Comparison of ENCODE assay signal across 8 cellular contexts in genomic region chr1:175000697-175001187, GRCh38. TPM values are rescaled to one million over a fixed set of nuclear protein-coding genes. Genes with fewer than 3 reads are reported as not detected.
DNase-seq lines count a peak whose midpoint lies in the region; ATAC-seq and TF ChIP-seq lines count a peak whose summit lies in the region.

No MANE protein-coding gene starts in this region.

- H3K4me1 ChIP-seq in mammary epithelial cell (ENCODE audit: insufficient read depth, low read length) (peaks cover 30% of the 10 kb centered on the region), mononuclear cell (ENCODE audit: insufficient read depth, low read length) (peaks cover 30% of the 10 kb centered on the region)

- DNase-seq in AG09309 (ENCODE audit: low read depth) (no peak), KBM-7 (peak; percentile 28), mammary epithelial cell (peak; percentile 25), NCI-H2171 treated with DMSO at 0.1 percent for 48 hours (lab: John Stamatoyannopoulos, UW) (no peak)
- DNase-seq in activated CD8-positive, alpha-beta memory T cell treated with anti-CD3 and anti-CD28 coated beads, Interleukin-2, amount 10 ng/mL, durations not matched to agents 7 days and 5 days, result no peak

- H3K36me3 Mint-ChIP-seq in activated CD8-positive, alpha-beta memory T cell treated with anti-CD3 and anti-CD28 coated beads, Interleukin-2, amount 10 ng/mL, durations not matched to agents 7 days and 5 days, result peaks cover 28% of the 10 kb centered on the region

- H3K27ac ChIP-seq in mammary epithelial cell (ENCODE audit: insufficient read depth, low read depth, low read length), result peak overlapping the region; percentile 97

- CTCF ChIA-PET in mammary epithelial cell (lab: Charles Lee; ENCODE audit: low non-redundant PET), result interaction anchor here (0.6 to 1.0 kb wide), 2 partner anchors 736 to 738 kb away, joined by 9 to 29 read pairs; no protein-coding TSS in a partner anchor
- CTCF ChIA-PET in activated CD8-positive, alpha-beta memory T cell treated with anti-CD3 and anti-CD28 coated beads, Interleukin-2, amount 10 ng/mL, durations not matched to agents 7 days and 5 days (lab: Charles Lee), result interaction anchor here (0.6 to 5.8 kb wide), 8 partner anchors 11 to 1135 kb away, joined by 3 to 39 read pairs (median 4); partner anchors contain the start of gene MRPS14

- no peak overlapping the region for H3K27ac Mint-ChIP-seq in activated CD8-positive, alpha-beta memory T cell treated with anti-CD3 and anti-CD28 coated beads, Interleukin-2, amount 10 ng/mL, durations not matched to agents 7 days and 5 days

- peak overlapping the region; percentile 90 for H3K4me2 ChIP-seq in mammary epithelial cell (ENCODE audit: insufficient read depth, low read depth, low read length)

- TF ChIP-seq CTCF in AG09309 (IDR thresholded peaks at IDR 0.05; ENCODE audit: control insufficient read depth, insufficient read depth, low read depth, low read length, missing control alignments) (no peak), mammary epithelial cell (conservative IDR thresholded peaks at IDR 0.05 in 1 of 2, IDR thresholded peaks at IDR 0.05 in 1 of 2; ENCODE audit: extremely low read depth in 1 of 2, insufficient read depth in 1 of 2, low read depth in 1 of 2, low read length in 2 of 2) (no peak)

- no peaks in the 10 kb centered on the region for H3K27me3 ChIP-seq in mammary epithelial cell (ENCODE audit: insufficient read depth, low read length)
- H3K27me3 ChIP-seq in mononuclear cell (ENCODE audit: insufficient read depth, low read length), result no peaks in the 10 kb centered on the region

- WGBS in mammary epithelial cell (ENCODE audit: low coverage, missing lambda C conversion rate), result 1% methylated on average over 5 of the region's 5 CpGs

- BruUV-seq in mammary epithelial cell (replicated peaks; lab: Mats Ljungman, UMichigan), result TSS peak; percentile 23

- dilution Hi-C loops in mammary epithelial cell (cut with HindIII; ENCODE audit: low sequenced_read_pairs), result loop anchor here (5.0 kb wide), 1 partner anchor 213 kb away; no protein-coding TSS in a partner anchor

- H4K20me1 ChIP-seq in mammary epithelial cell (ENCODE audit: insufficient read depth, low read length), result peaks cover 3% of the 10 kb centered on the region

- H2AFZ ChIP-seq in mammary epithelial cell (ENCODE audit: low read depth, low read length), result peak overlapping the region; percentile 94

- H3K4me3 Mint-ChIP-seq in activated CD8-positive, alpha-beta memory T cell treated with anti-CD3 and anti-CD28 coated beads, Interleukin-2, amount 10 ng/mL, durations not matched to agents 7 days and 5 days, result no peak overlapping the region

- in situ Hi-C loops in KBM-7 (cut with MboI; ENCODE audit: low pct_unique_long_range_greater_than_20kb, low sequenced_read_pairs), result no loop called here
- in situ Hi-C loops in mammary epithelial cell (cut with MboI; ENCODE audit: low sequenced_read_pairs in 2 of 2), result no loop called here

- intact Hi-C loops in mammary epithelial cell (cut with micrococcal nuclease), result no loop called here

- H3K27me3 Mint-ChIP-seq in activated CD8-positive, alpha-beta memory T cell treated with anti-CD3 and anti-CD28 coated beads, Interleukin-2, amount 10 ng/mL, durations not matched to agents 7 days and 5 days, result no peaks in the 10 kb centered on the region

- H3K36me3 ChIP-seq in mammary epithelial cell (ENCODE audit: insufficient read depth, low read length), result no peaks in the 10 kb centered on the region

- peaks cover 54% of the 10 kb centered on the region for H3K4me1 Mint-ChIP-seq in activated CD8-positive, alpha-beta memory T cell treated with anti-CD3 and anti-CD28 coated beads, Interleukin-2, amount 10 ng/mL, durations not matched to agents 7 days and 5 days

- peaks cover 68% of the 10 kb centered on the region for H3K79me2 ChIP-seq in mammary epithelial cell (ENCODE audit: insufficient read depth, low read length)

- peak overlapping the region; percentile 95 for H3K9ac ChIP-seq in mammary epithelial cell (ENCODE audit: insufficient read depth, low read length)

- H3K9me3 ChIP-seq in mammary epithelial cell (replicated peaks; ENCODE audit: insufficient read depth, low read length), result no peaks in the 10 kb centered on the region
- H3K9me3 ChIP-seq in mononuclear cell (ENCODE audit: low read depth, low read length), result no peaks in the 10 kb centered on the region

- ATAC-seq in HG02840 (IDR thresholded peaks at IDR 0.05; ENCODE audit: low FRiP score, unreplicated experiment) (no peak), GM18909 (IDR thresholded peaks at IDR 0.05; ENCODE audit: poor library complexity, unreplicated experiment) (no peak)
- no peak for ATAC-seq in activated CD8-positive, alpha-beta memory T cell treated with anti-CD3 and anti-CD28 coated beads, Interleukin-2, amount 10 ng/mL, durations not matched to agents 7 days and 5 days

- no peaks in the 10 kb centered on the region for H3K9me3 Mint-ChIP-seq in activated CD8-positive, alpha-beta memory T cell treated with anti-CD3 and anti-CD28 coated beads, Interleukin-2, amount 10 ng/mL, durations not matched to agents 7 days and 5 days (ENCODE audit: low read depth)

- H3K4me3 ChIP-seq in AG09309 (ENCODE audit: control insufficient read depth, low read depth, low read length) (peak overlapping the region; percentile 96), mammary epithelial cell (replicated peaks in 1 of 3; ENCODE audit: insufficient read depth in 1 of 3, low read depth in 2 of 3, low read length in 3 of 3) (peak overlapping the region; percentile 56 to 98 (median 93)), mononuclear cell (ENCODE audit: low read length) (peak overlapping the region; percentile 73)

RNA-seq across cellular contexts. Expression of gene CACYBP, which starts 1.0 kb away (rescaled TPM):
- total RNA-seq in mammary epithelial cell (100 to 1,000 TPM in 1 of 2 donors, 10 to 100 TPM in 1; 25.8 to 133 TPM), mononuclear cell (96.9 TPM)
- 62.9 TPM for polyA plus RNA-seq in mammary epithelial cell
- 38.0 TPM for polyA minus RNA-seq in mammary epithelial cell
- total RNA-seq in activated CD8-positive, alpha-beta memory T cell treated with anti-CD3 and anti-CD28 coated beads, Interleukin-2, amount 10 ng/mL, durations not matched to agents 7 days and 5 days, result 100 to 1,000 TPM; 210 to 287 TPM

RNA-seq across cellular contexts. Expression of gene MRPS14, which starts 22.5 kb away (rescaled TPM):
- 10 to 100 TPM; 13.3 to 23.4 TPM for total RNA-seq in mammary epithelial cell
- 14.9 TPM for polyA plus RNA-seq in mammary epithelial cell
- polyA minus RNA-seq in mammary epithelial cell, result 30.9 TPM
- 10.0 TPM for total RNA-seq in mononuclear cell
- total RNA-seq in activated CD8-positive, alpha-beta memory T cell treated with anti-CD3 and anti-CD28 coated beads, Interleukin-2, amount 10 ng/mL, durations not matched to agents 7 days and 5 days, result 10 to 100 TPM; 33.5 to 40.4 TPM

Comparison
In these comparisons a context has a peak if more than half of its experiments do, and no peak if none do; other contexts are left out.
1. DNase-seq: peak in KBM-7 (single experiment) and mammary epithelial cell (single experiment); none in AG09309 (single experiment), NCI-H2171 treated with DMSO at 0.1 percent for 48 hours (single experiment) and activated CD8-positive, alpha-beta memory T cell treated with anti-CD3 and anti-CD28 coated beads, Interleukin-2, amount 10 ng/mL, durations not matched to agents 7 days and 5 days (single experiment).
2. Peak in every context shown above with its lines, with median percentiles within 50 percentile points of each other: H3K4me3 ChIP-seq.